8 cellular contexts compared by ENCODE assay signal in the genomic region with DNA sequence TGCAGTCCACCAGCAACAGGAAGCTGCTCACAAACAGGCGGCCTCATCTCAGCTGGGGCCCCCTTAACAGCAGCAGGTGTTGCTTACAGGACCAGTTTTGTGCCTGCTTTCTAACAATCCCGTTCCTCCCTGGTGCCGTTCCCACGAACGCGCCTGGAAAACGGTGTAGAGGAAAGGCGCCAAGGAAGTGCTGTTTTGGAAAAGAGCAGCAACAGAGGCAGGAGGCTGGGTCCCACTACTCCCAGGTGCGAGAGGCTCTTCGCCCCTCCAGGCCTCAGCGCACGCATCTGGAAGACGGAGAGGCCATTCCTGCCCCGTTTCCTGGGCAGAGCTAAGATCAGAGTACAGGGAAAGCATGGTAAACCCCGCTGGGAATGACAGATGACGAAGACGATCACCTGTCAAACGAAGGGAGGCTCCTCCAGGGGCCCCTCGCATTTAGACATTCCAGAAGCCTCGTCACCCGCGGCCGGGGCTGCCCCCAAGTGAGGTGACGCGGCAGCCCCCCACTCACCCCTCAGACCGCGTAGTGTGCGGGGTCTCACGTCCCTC. TPM values are rescaled to one million over a fixed set of nuclear protein-coding genes. Genes with fewer than 3 reads are reported as not detected.
DNase-seq lines count a peak whose midpoint lies in the region; ATAC-seq lines count a peak whose summit lies in the region.

No MANE protein-coding gene starts in this region.

- CTCF ChIA-PET in activated naive CD4-positive, alpha-beta T cell treated with anti-CD3 and anti-CD28 coated beads, Interleukin-2, amount 10 ng/mL, durations not matched to agents 7 days and 5 days (lab: Charles Lee): interaction anchor here (0.6 to 1.8 kb wide), 3 partner anchors 47 to 69 kb away, joined by 3 to 6 read pairs (median 3); no protein-coding TSS in a partner anchor

- peaks cover 3% of the 10 kb centered on the region for H3K9me3 Mint-ChIP-seq in activated naive CD4-positive, alpha-beta T cell treated with anti-CD3 and anti-CD28 coated beads, Interleukin-2, amount 10 ng/mL, durations not matched to agents 7 days and 5 days

- peak overlapping the region; percentile 89 for H3K4me3 Mint-ChIP-seq in activated naive CD4-positive, alpha-beta T cell treated with anti-CD3 and anti-CD28 coated beads, Interleukin-2, amount 10 ng/mL, durations not matched to agents 7 days and 5 days

- H3K36me3 Mint-ChIP-seq in activated naive CD4-positive, alpha-beta T cell treated with anti-CD3 and anti-CD28 coated beads, Interleukin-2, amount 10 ng/mL, durations not matched to agents 7 days and 5 days: peaks cover 5% of the 10 kb centered on the region

- H3K27ac Mint-ChIP-seq in activated naive CD4-positive, alpha-beta T cell treated with anti-CD3 and anti-CD28 coated beads, Interleukin-2, amount 10 ng/mL, durations not matched to agents 7 days and 5 days: peak overlapping the region; percentile 91

- ATAC-seq in GM21825 (IDR thresholded peaks at IDR 0.05; ENCODE audit: unreplicated experiment) (peak; percentile 26), GM18870 (IDR thresholded peaks at IDR 0.05; ENCODE audit: unreplicated experiment) (no peak)

- peaks cover 37% of the 10 kb centered on the region for H3K4me1 Mint-ChIP-seq in activated naive CD4-positive, alpha-beta T cell treated with anti-CD3 and anti-CD28 coated beads, Interleukin-2, amount 10 ng/mL, durations not matched to agents 7 days and 5 days

- peak; percentile 31 for DNase-seq in EH (ENCODE audit: low read depth)
- peak; percentile 22 for DNase-seq in NCI-H146 treated with DMSO at 0.1 percent for 48 hours (lab: John Stamatoyannopoulos, UW; ENCODE audit: unreplicated experiment)
- DNase-seq in activated naive CD4-positive, alpha-beta T cell treated with anti-CD3 and anti-CD28 coated beads, Interleukin-2, amount 10 ng/mL, durations not matched to agents 7 days and 5 days: peak; percentile 30
- peak; percentile 37 for DNase-seq in glomerular visceral epithelial cell (ENCODE audit: extremely low spot score)
- peak; percentile 25 for DNase-seq in occipital lobe (lab: John Stamatoyannopoulos, UW)
- DNase-seq in DMS153 treated with DMSO at 0.1 percent for 48 hours (lab: John Stamatoyannopoulos, UW; ENCODE audit: unreplicated experiment): no peak

- H3K27me3 Mint-ChIP-seq in activated naive CD4-positive, alpha-beta T cell treated with anti-CD3 and anti-CD28 coated beads, Interleukin-2, amount 10 ng/mL, durations not matched to agents 7 days and 5 days: peaks cover 7% of the 10 kb centered on the region

RNA-seq across cellular contexts. Expression of a gene that starts 0.6 kb away (rescaled TPM):
- total RNA-seq in occipital lobe: 80.0 TPM

RNA-seq across cellular contexts. Expression of a gene that starts 27.0 kb away (rescaled TPM):
- total RNA-seq in occipital lobe: 68.0 TPM
